28 cellular contexts compared by ENCODE assay signal in genomic region chr9:129194222-129194621, GRCh38.
"Had no signal": no experiment of that assay in that cellular context is flagged by ENCODE, and none has a peak within 500 bp of the region (broad histone marks: within the 10 kb centered on the region; RNA-seq: fewer than 3 reads in every experiment).

No MANE protein-coding gene starts in this region.

- H3K9me3 ChIP-seq: colonic mucosa, gastrocnemius medialis, neutrophil, thoracic aorta, upper lobe of left lung had no signal

- H3K27me3 ChIP-seq: colonic mucosa, sigmoid colon, upper lobe of left lung had no signal

- H3K4me1 Mint-ChIP-seq: memory B cell; stimulated activated memory B cell treated with anti-CD40 and anti-IgM and Interleukin-4, amounts not matched to agents 10 μg/mL and 1 μg/mL and 100 μg/mL, for 72 hours had no signal

- H3K27ac ChIP-seq: colonic mucosa, epithelial cell of prostate, gastrocnemius medialis, neutrophil, parathyroid adenoma, sigmoid colon, thoracic aorta, tibial nerve, upper lobe of left lung had no signal

- H3K27ac Mint-ChIP-seq: dendritic cell treated with granulocyte-macrophage colony-stimulating factor and Interleukin-4, amounts not matched to agents 40 ng/mL and 50 ng/mL, for 4 days; endodermal cell; memory B cell; mesothelial cell of epicardium; nephron progenitor cell; progenitor cell of endocrine pancreas; stimulated activated memory B cell treated with anti-CD40 and anti-IgM and Interleukin-4, amounts not matched to agents 10 μg/mL and 1 μg/mL and 100 μg/mL, for 72 hours had no signal

- H3K9me3 Mint-ChIP-seq: dendritic cell treated with granulocyte-macrophage colony-stimulating factor and Interleukin-4, amounts not matched to agents 40 ng/mL and 50 ng/mL, for 4 days; memory B cell; mesothelial cell of epicardium; stimulated activated memory B cell treated with anti-CD40 and anti-IgM and Interleukin-4, amounts not matched to agents 10 μg/mL and 1 μg/mL and 100 μg/mL, for 72 hours; stimulated activated naive CD8-positive, alpha-beta T cell treated with anti-CD3 and anti-CD28 coated beads, Interleukin-15, Interleukin-2, amounts not matched to agents 100 ng/mL and 50 ng/mL, for 24 hours had no signal

- H3K4me3 ChIP-seq: colonic mucosa, gastrocnemius medialis, lung, mucosa of descending colon, sigmoid colon, thoracic aorta, tibial nerve, upper lobe of left lung had no signal

- H3K9ac ChIP-seq: parathyroid adenoma had no signal

- H3K4me3 Mint-ChIP-seq: dendritic cell treated with granulocyte-macrophage colony-stimulating factor and Interleukin-4, amounts not matched to agents 40 ng/mL and 50 ng/mL, for 4 days; endodermal cell; memory B cell; mesothelial cell of epicardium; naive thymus-derived CD4-positive, alpha-beta T cell; nephron progenitor cell; stimulated activated memory B cell treated with anti-CD40 and anti-IgM and Interleukin-4, amounts not matched to agents 10 μg/mL and 1 μg/mL and 100 μg/mL, for 72 hours; stimulated activated naive CD8-positive, alpha-beta T cell treated with anti-CD3 and anti-CD28 coated beads, Interleukin-15, Interleukin-2, amounts not matched to agents 100 ng/mL and 50 ng/mL, for 24 hours had no signal

- H3K36me3 Mint-ChIP-seq: memory B cell; stimulated activated memory B cell treated with anti-CD40 and anti-IgM and Interleukin-4, amounts not matched to agents 10 μg/mL and 1 μg/mL and 100 μg/mL, for 72 hours had no signal

- H3K79me2 ChIP-seq: parathyroid adenoma had no signal

- FAIRE-seq: keratinocyte, urothelium cell line had no signal

- H3K36me3 ChIP-seq: colonic mucosa, gastrocnemius medialis, neutrophil, sigmoid colon, thoracic aorta, tibial nerve, upper lobe of left lung had no signal

- DNase-seq: colonic mucosa; effector CD8-positive, alpha-beta T cell; endodermal cell; foreskin fibroblast; gastrocnemius medialis; mucosa of descending colon; naive thymus-derived CD4-positive, alpha-beta T cell; nephron progenitor cell; sigmoid colon; stimulated activated CD4-positive, alpha-beta T cell treated with anti-CD3 and anti-CD28 coated beads, Interleukin-2, amount 100 ng/mL, for 24 hours; stimulated activated CD4-positive, alpha-beta T cell treated with anti-CD3 and anti-CD28 coated beads, Interleukin-4, amount 100 ng/mL, for 24 hours; upper lobe of left lung had no signal

- ATAC-seq: esophagus mucosa; gastrocnemius medialis; left lobe of liver; mucosa of descending colon; naive thymus-derived CD4-positive, alpha-beta T cell; stimulated activated memory B cell treated with anti-CD40 and anti-IgM and Interleukin-4, amounts not matched to agents 10 μg/mL and 1 μg/mL and 100 μg/mL, for 72 hours had no signal

- H3K4me1 ChIP-seq: colonic mucosa, parathyroid adenoma had no signal

- H2AFZ ChIP-seq: parathyroid adenoma had no signal
